Comparison of ENCODE assay signal across 27 cellular contexts in the genomic region with DNA sequence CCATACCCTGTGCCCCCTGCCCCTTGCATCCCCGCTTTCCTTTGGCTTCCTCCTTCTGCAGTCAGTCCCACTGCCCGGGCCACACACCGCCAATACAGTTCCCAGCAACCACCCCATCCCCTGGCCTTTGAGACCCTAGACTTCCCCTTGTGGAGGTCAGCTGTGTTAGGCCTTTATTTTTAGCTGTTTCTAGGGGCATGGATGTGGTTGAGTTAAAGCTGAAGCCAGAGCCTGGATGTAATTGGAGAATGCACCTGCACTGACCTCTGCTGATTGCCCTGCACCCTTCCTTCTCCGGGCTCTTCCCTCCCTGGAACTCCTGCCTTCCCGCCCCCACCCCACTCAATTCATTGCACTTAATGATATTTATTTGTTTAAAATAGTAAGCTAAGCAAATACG. TPM values are rescaled to one million over a fixed set of nuclear protein-coding genes. Genes with fewer than 3 reads are reported as not detected.
DNase-seq lines count a peak whose midpoint lies in the region; ATAC-seq, FAIRE-seq and TF ChIP-seq lines count a peak whose summit lies in the region.
"Had no signal": no experiment of that assay in that cellular context is flagged by ENCODE, and none has a peak within 500 bp of the region (broad histone marks: within the 10 kb centered on the region; RNA-seq: fewer than 3 reads in every experiment).

No MANE protein-coding gene starts in this region.

- no peaks in the 10 kb centered on the region for H3K9me3 ChIP-seq in H1 (ENCODE audit: insufficient read depth in 2 of 2, low read depth in 1 of 2, low read length in 1 of 2)
- H3K9me3 ChIP-seq in upper lobe of right lung, result no peaks in the 10 kb centered on the region
- no peaks in the 10 kb centered on the region for H3K9me3 ChIP-seq in mammary epithelial cell (replicated peaks; ENCODE audit: insufficient read depth, low read length)
- no peaks in the 10 kb centered on the region for H3K9me3 ChIP-seq in body of pancreas
- H3K9me3 ChIP-seq: BLaER1 treated with 17β-estradiol and CSF1 and Interleukin-3, amounts not matched to agents 10 nM and 100 nM; MG63; SJCRH30 had no signal

- no peaks in the 10 kb centered on the region for H3K36me3 ChIP-seq in H1 (ENCODE audit: control insufficient read depth in 2 of 4, insufficient read depth in 4 of 4, low read length in 3 of 4)
- H3K36me3 ChIP-seq in mesendoderm (ENCODE audit: control insufficient read depth, insufficient read depth, low read length), result peaks cover 3% of the 10 kb centered on the region
- no peaks in the 10 kb centered on the region for H3K36me3 ChIP-seq in upper lobe of right lung
- H3K36me3 ChIP-seq in mammary epithelial cell (ENCODE audit: insufficient read depth, low read length), result no peaks in the 10 kb centered on the region
- H3K36me3 ChIP-seq in body of pancreas (replicated peaks in 1 of 2; ENCODE audit: insufficient read depth in 1 of 2, low read depth in 2 of 2), result no peaks in the 10 kb centered on the region
- H3K36me3 ChIP-seq: BLaER1 treated with 17β-estradiol and CSF1 and Interleukin-3, amounts not matched to agents 10 nM and 100 nM; MG63; SJCRH30 had no signal

- H2BK15ac ChIP-seq in H1 (ENCODE audit: low read length) (no peak overlapping the region), mesendoderm (replicated peaks; ENCODE audit: low read depth) (no peak overlapping the region)

- H3K79me2 ChIP-seq in H1 (ENCODE audit: control insufficient read depth in 1 of 2, insufficient read depth in 2 of 2, low read length in 2 of 2), result no peaks in the 10 kb centered on the region
- no peaks in the 10 kb centered on the region for H3K79me2 ChIP-seq in mesendoderm (ENCODE audit: control insufficient read depth, insufficient read depth, low read length)
- H3K79me2 ChIP-seq in mammary epithelial cell (ENCODE audit: insufficient read depth, low read length), result no peaks in the 10 kb centered on the region

- ATAC-seq in upper lobe of right lung (peak; percentile 16), body of pancreas (no peak)
- ATAC-seq: PC-3, T-cell had no signal

- no peaks in the 10 kb centered on the region for H3K4me1 ChIP-seq in H1 (replicated peaks in 1 of 4; ENCODE audit: control insufficient read depth in 3 of 4, insufficient read depth in 4 of 4, low read length in 3 of 4)
- no peaks in the 10 kb centered on the region for H3K4me1 ChIP-seq in mesendoderm (ENCODE audit: control insufficient read depth, low read depth, low read length)
- no peaks in the 10 kb centered on the region for H3K4me1 ChIP-seq in upper lobe of right lung
- no peaks in the 10 kb centered on the region for H3K4me1 ChIP-seq in mammary epithelial cell (ENCODE audit: insufficient read depth, low read length)
- H3K4me1 ChIP-seq in body of pancreas, result no peaks in the 10 kb centered on the region
- H3K4me1 ChIP-seq: SJCRH30 had no signal

- no peak overlapping the region for H3K4ac ChIP-seq in H1 (replicated peaks; ENCODE audit: insufficient read length, low read depth, low read length)
- H3K4ac ChIP-seq in mesendoderm (ENCODE audit: low read depth, low read length), result no peak overlapping the region

- H2BK120ac ChIP-seq in H1 (replicated peaks; ENCODE audit: low read depth, low read length) (no peak overlapping the region), mesendoderm (ENCODE audit: low read depth, low read length) (no peak overlapping the region)

- H3K79me1 ChIP-seq in H1 (ENCODE audit: low read depth, low read length), result no peaks in the 10 kb centered on the region
- no peaks in the 10 kb centered on the region for H3K79me1 ChIP-seq in mesendoderm (ENCODE audit: low read length)

- dilution Hi-C loops in mammary epithelial cell (cut with HindIII; ENCODE audit: low sequenced_read_pairs), result no loop called here

- TF ChIP-seq RAD21 in H1 (IDR thresholded peaks at IDR 0.05 in 1 of 2, conservative IDR thresholded peaks at IDR 0.05 in 1 of 2; ENCODE audit: low read depth in 2 of 2, low read length in 2 of 2), result peak; percentile 41 to 57

- H2BK5ac ChIP-seq in H1 (ENCODE audit: low read depth, low read length), result no peak overlapping the region
- no peak overlapping the region for H2BK5ac ChIP-seq in mesendoderm (ENCODE audit: low read length)

- DNase-seq in activated effector memory CD4-positive, alpha-beta T cell treated with anti-CD3 and anti-CD28 coated beads, Interleukin-2, amount 50 U/mL, for 16 hours, result peak; percentile 48
- DNase-seq in activated effector memory CD4-positive, alpha-beta T cell treated with Interleukin-2 at 50 U/mL for 16 hours, result no peak
- DNase-seq in H1 (ENCODE audit: low read depth in 1 of 2, low spot score in 2 of 2) (no peak), mesendoderm (peak; percentile 36), upper lobe of right lung (no peak), mammary epithelial cell (no peak), body of pancreas (no peak), NCI-H1694 treated with DMSO at 0.1 percent for 48 hours (lab: John Stamatoyannopoulos, UW) (no peak)
- DNase-seq: AML-193; CD4-positive, alpha-beta T cell; DMS53; H9; HFFc6; IMR-90; KG1; MG63; NCI-H1105 treated with DMSO at 0.1 percent for 48 hours; NCI-H187 treated with DMSO at 0.1 percent for 48 hours; NCI-H2107; NCI-H526 treated with DMSO at 0.1 percent for 48 hours; NK-92 treated with Interleukin-12 subunit alpha and Interleukin-12 subunit beta, amount 100 ng/mL, for 24 hours; PC-3; SJCRH30; T-cell had no signal

- H3K27me3 ChIP-seq in H1 (replicated peaks in 1 of 4; ENCODE audit: control insufficient read depth in 3 of 4, extremely low read depth in 1 of 4, insufficient read depth in 3 of 4, low read length in 3 of 4) (no peaks in the 10 kb centered on the region), mesendoderm (ENCODE audit: insufficient read depth, low read length, poor library complexity) (no peaks in the 10 kb centered on the region), upper lobe of right lung (no peaks in the 10 kb centered on the region), mammary epithelial cell (ENCODE audit: insufficient read depth, low read length) (no peaks in the 10 kb centered on the region), body of pancreas (no peaks in the 10 kb centered on the region)
- H3K27me3 ChIP-seq: BLaER1 treated with 17β-estradiol and CSF1 and Interleukin-3, amounts not matched to agents 10 nM and 100 nM; MG63; SJCRH30 had no signal

- H2BK20ac ChIP-seq in H1 (ENCODE audit: low read length), result no peak overlapping the region

- H3K4me2 ChIP-seq in H1 (ENCODE audit: insufficient read depth in 1 of 2, low read depth in 2 of 2, low read length in 2 of 2) (no peak overlapping the region), mesendoderm (ENCODE audit: low read length) (no peak overlapping the region), mammary epithelial cell (ENCODE audit: insufficient read depth, low read depth, low read length) (no peak overlapping the region)
- H3K4me2 ChIP-seq: BLaER1 treated with 17β-estradiol and CSF1 and Interleukin-3, amounts not matched to agents 10 nM and 100 nM had no signal

- H2AFZ ChIP-seq in H1 (ENCODE audit: low read length) (no peak overlapping the region), mammary epithelial cell (ENCODE audit: low read depth, low read length) (no peak overlapping the region)

- no peak for FAIRE-seq in H1 (lab: Jason Lieb, UNC)
- FAIRE-seq: A204.1, GM18507 had no signal

- in situ Hi-C loops in mammary epithelial cell (cut with MboI; ENCODE audit: low sequenced_read_pairs in 2 of 2), result loop anchor here in 1 of 2 donors (5.0 kb wide), 1 partner anchor 172 kb away; the partner anchor contains the start of gene ANKRD6

- no peak for TF ChIP-seq POLR2A in H1 (IDR thresholded peaks at IDR 0.05; ENCODE audit: control extremely low read depth in 1 of 2, low read depth in 2 of 2, low read length in 2 of 2)
- no peak for TF ChIP-seq POLR2A in body of pancreas (IDR thresholded peaks at IDR 0.05)

- H4K20me1 ChIP-seq in H1 (replicated peaks in 1 of 2; ENCODE audit: control insufficient read depth in 1 of 2, insufficient read depth in 2 of 2, low read length in 2 of 2) (no peaks in the 10 kb centered on the region), mammary epithelial cell (ENCODE audit: insufficient read depth, low read length) (no peaks in the 10 kb centered on the region)
- H4K20me1 ChIP-seq: BLaER1 treated with 17β-estradiol and CSF1 and Interleukin-3, amounts not matched to agents 10 nM and 100 nM had no signal

- intact Hi-C loops in upper lobe of right lung (cut with DNase I) (loop anchor here (5.0 kb wide), 1 partner anchor 172 kb away; the partner anchor contains the start of gene ANKRD6), mammary epithelial cell (cut with micrococcal nuclease) (no loop called here), body of pancreas (cut with DNase I) (no loop called here)

- no peak overlapping the region for H3K56ac ChIP-seq in H1 (replicated peaks; ENCODE audit: insufficient read length, low read depth, low read length)
- H3K56ac ChIP-seq in mesendoderm (ENCODE audit: low read length), result no peak overlapping the region

- H4K8ac ChIP-seq in H1 (ENCODE audit: extremely low read depth, insufficient read depth, low read length) (no peak overlapping the region), mesendoderm (ENCODE audit: low read depth, low read length) (no peak overlapping the region)

- H3K23ac ChIP-seq in H1 (ENCODE audit: insufficient read length), result no peak overlapping the region
- no peak overlapping the region for H3K23ac ChIP-seq in mesendoderm (ENCODE audit: low read length)

- no TSS peak for BruUV-seq in mammary epithelial cell (replicated peaks; lab: Mats Ljungman, UMichigan)

- no peak overlapping the region for H3K14ac ChIP-seq in H1 (ENCODE audit: insufficient read length)

- no peak overlapping the region for H2BK12ac ChIP-seq in H1 (ENCODE audit: low read depth, low read length)

- no peak overlapping the region for H4K91ac ChIP-seq in H1 (replicated peaks; ENCODE audit: insufficient read length, low read length)

- H2AK5ac ChIP-seq in H1 (ENCODE audit: low read depth, low read length) (no peak overlapping the region), mesendoderm (ENCODE audit: low read length) (no peak overlapping the region)

- POLR2A ChIA-PET in H1 (lab: Charles Lee; ENCODE audit: partially characterized antibody), result no interaction called here

- H4K5ac ChIP-seq in H1 (ENCODE audit: insufficient read length, low read depth, low read length) (no peak overlapping the region), mesendoderm (ENCODE audit: low read length) (no peak overlapping the region)

- CTCF ChIA-PET in H1 (lab: Charles Lee; ENCODE audit: partially characterized antibody) (interaction anchor here (0.7 to 2.4 kb wide), 26 partner anchors 8 to 482 kb away, joined by 3 to 16 read pairs (median 4); partner anchors contain the start of gene ANKRD6), mammary epithelial cell (lab: Charles Lee; ENCODE audit: low non-redundant PET) (no interaction called here)

- H3K23me2 ChIP-seq in H1 (ENCODE audit: low read depth, low read length), result no peaks in the 10 kb centered on the region

- H3K27ac ChIP-seq in H1 (ENCODE audit: low read depth, low read length) (no peak overlapping the region), mesendoderm (ENCODE audit: low read depth, low read length) (no peak overlapping the region), upper lobe of right lung (no peak overlapping the region), mammary epithelial cell (ENCODE audit: insufficient read depth, low read depth, low read length) (no peak overlapping the region), body of pancreas (no peak overlapping the region)
- H3K27ac ChIP-seq: BLaER1 treated with 17β-estradiol and CSF1 and Interleukin-3, amounts not matched to agents 10 nM and 100 nM; SJCRH30 had no signal

- 62% methylated on average over 6 of the region's 6 CpGs; no CpG with 5 or more reads in 1 of the 2 experiments for WGBS in H1 (ENCODE audit: extremely low coverage in 1 of 2, insufficient coverage in 1 of 2, insufficient read length in 1 of 2, insufficient replicate concordance in 2 of 2, low coverage in 1 of 2, low lambda C conversion rate in 2 of 2, missing lambda C conversion rate in 1 of 2), 2 experiments
- no CpG with 5 or more reads among the region's 6 CpGs for WGBS in mesendoderm (ENCODE audit: extremely low coverage, insufficient coverage, low lambda C conversion rate)
- 70% methylated on average over 6 of the region's 6 CpGs for WGBS in mammary epithelial cell (ENCODE audit: low coverage, missing lambda C conversion rate)
- 70 to 71% methylated on average over 6 of the region's 6 CpGs for WGBS in body of pancreas, 2 donors

- H3K18ac ChIP-seq in H1 (ENCODE audit: extremely low read depth, low read length) (no peak overlapping the region), mesendoderm (ENCODE audit: low read length) (no peak overlapping the region)

- H3K4me3 ChIP-seq in H1 (ENCODE audit: extremely low read depth in 1 of 4, insufficient read depth in 2 of 4, low read depth in 3 of 4, low read length in 4 of 4), result no peak overlapping the region
- no peak overlapping the region for H3K4me3 ChIP-seq in mesendoderm (ENCODE audit: low read length)
- H3K4me3 ChIP-seq in upper lobe of right lung, result no peak overlapping the region
- H3K4me3 ChIP-seq in mammary epithelial cell (replicated peaks in 1 of 3; ENCODE audit: insufficient read depth in 1 of 3, low read depth in 2 of 3, low read length in 3 of 3), result no peak overlapping the region
- H3K4me3 ChIP-seq in body of pancreas, result no peak overlapping the region
- H3K4me3 ChIP-seq: BLaER1 treated with 17β-estradiol and CSF1 and Interleukin-3, amounts not matched to agents 10 nM and 100 nM; MG63; SJCRH30 had no signal

- TF ChIP-seq CTCF in H1 (IDR thresholded peaks at IDR 0.05; ENCODE audit: control extremely low read depth in 1 of 3, insufficient read depth in 1 of 3, low read depth in 1 of 3, low read length in 3 of 3) (peak; percentile 23 to 39 (median 29)), upper lobe of right lung (IDR thresholded peaks at IDR 0.05) (no peak), mammary epithelial cell (conservative IDR thresholded peaks at IDR 0.05 in 1 of 2, IDR thresholded peaks at IDR 0.05 in 1 of 2; ENCODE audit: extremely low read depth in 1 of 2, insufficient read depth in 1 of 2, low read depth in 1 of 2, low read length in 2 of 2) (no peak), body of pancreas (IDR thresholded peaks at IDR 0.05) (no peak)

- TF ChIP-seq EP300 in H1 (IDR thresholded peaks at IDR 0.05; ENCODE audit: borderline replicate concordance in 1 of 2, low read depth in 2 of 2, low read length in 2 of 2), result no peak

- H3K9ac ChIP-seq in H1 (replicated peaks in 1 of 4; ENCODE audit: extremely low read depth in 1 of 4, low read depth in 3 of 4, low read length in 3 of 4) (no peak overlapping the region), mesendoderm (ENCODE audit: low read length) (no peak overlapping the region), mammary epithelial cell (ENCODE audit: insufficient read depth, low read length) (no peak overlapping the region)
- H3K9ac ChIP-seq: BLaER1 treated with 17β-estradiol and CSF1 and Interleukin-3, amounts not matched to agents 10 nM and 100 nM had no signal

RNA-seq across cellular contexts. Expression of gene LYRM2, which starts 33.9 kb away (rescaled TPM):
- total RNA-seq in H1 (2021; fragmentation: NEBNext Ultra II Directional; extraction: Animal tissue kit (Norgen Biotek cat#: 25700)), result 25.1 and 25.7 TPM in 2 replicates
- polyA plus RNA-seq in H1 (2011; rRNA removed), result 2.6 and 7.3 TPM in 2 replicates
- polyA plus RNA-seq in H1 (2011; cell fraction: cytosol; rRNA removed), result 9.8 TPM
- 3.1 TPM for polyA plus RNA-seq in H1 (2011; cell fraction: nucleus; rRNA removed)
- polyA plus RNA-seq in H1 (2012, experiment 1 of 2), result 9.8 to 25.8 TPM (median 12.0 TPM) in 4 replicates
- 2.0 TPM for polyA plus RNA-seq in H1 (2012, experiment 2 of 2)
- 38.6 TPM for polyA plus RNA-seq in H1 (2013, experiment 1 of 2)
- polyA plus RNA-seq in H1 (2013, experiment 2 of 2), result 36.2 TPM
- 4.8 and 6.9 TPM in 2 replicates for polyA minus RNA-seq in H1 (2011; rRNA and poly(A)+ RNA removed)
- 6.2 TPM for polyA minus RNA-seq in H1 (2011; cell fraction: cytosol; rRNA and poly(A)+ RNA removed)
- 15.3 TPM for polyA minus RNA-seq in H1 (2011; cell fraction: nucleus; rRNA and poly(A)+ RNA removed)
- polyA plus RNA-seq in mesendoderm (2013, experiment 1 of 2), result 30.4 TPM
- polyA plus RNA-seq in mesendoderm (2013, experiment 2 of 2), result 30.0 TPM
- total RNA-seq in upper lobe of right lung, result 32.9 TPM
- 10 to 100 TPM; 20.5 to 34.1 TPM for total RNA-seq in mammary epithelial cell
- polyA plus RNA-seq in mammary epithelial cell, result 28.8 TPM
- polyA minus RNA-seq in mammary epithelial cell, result 2.4 TPM
- total RNA-seq in body of pancreas, result 10 to 100 TPM in 1 of 2 donors, 1 to 10 TPM in 1; 8.0 to 13.8 TPM

Comparison
In these comparisons a context has a peak if more than half of its experiments do, and no peak if none do; other contexts are left out.
1. DNase-seq: peak in activated effector memory CD4-positive, alpha-beta T cell treated with anti-CD3 and anti-CD28 coated beads, Interleukin-2, amount 50 U/mL, for 16 hours (single experiment) and mesendoderm (single experiment); none in activated effector memory CD4-positive, alpha-beta T cell treated with Interleukin-2 at 50 U/mL for 16 hours (single experiment), H1 (0 of 2), upper lobe of right lung (single experiment), mammary epithelial cell (single experiment), body of pancreas (0 of 4) and NCI-H1694 treated with DMSO at 0.1 percent for 48 hours (single experiment).
2. CTCF ChIP-seq: peak in H1 (3 of 3); none in upper lobe of right lung (single experiment), mammary epithelial cell (0 of 2) and body of pancreas (0 of 7).